8 cellular contexts compared by ENCODE assay signal in genomic region chr15:41429003-41429890, GRCh38. TPM values are rescaled to one million over a fixed set of nuclear protein-coding genes. Genes with fewer than 3 reads are reported as not detected.
DNase-seq lines count a peak whose midpoint lies in the region; ATAC-seq and TF ChIP-seq lines count a peak whose summit lies in the region.

No MANE protein-coding gene starts in this region.

- DNase-seq in activated naive CD4-positive, alpha-beta T cell treated with anti-CD3 and anti-CD28 coated beads for 36 hours: peak; percentile 14
- no peak for DNase-seq in activated naive CD4-positive, alpha-beta T cell treated with Interleukin-2 at 50 U/mL for 16 hours
- DNase-seq in amniotic epithelial cell (ENCODE audit: low read depth) (peak; percentile 74), testis (no peak), NCI-H226 (no peak), ACHN (no peak)

- H3K4me3 Mint-ChIP-seq in activated naive CD4-positive, alpha-beta T cell treated with anti-CD3 and anti-CD28 coated beads for 36 hours: no peak overlapping the region

- peaks cover 20% of the 10 kb centered on the region for H3K4me1 Mint-ChIP-seq in activated naive CD4-positive, alpha-beta T cell treated with anti-CD3 and anti-CD28 coated beads for 36 hours (ENCODE audit: low read depth)

- CTCF ChIA-PET in activated naive CD4-positive, alpha-beta T cell treated with anti-CD3 and anti-CD28 coated beads for 36 hours (lab: Charles Lee): interaction anchor here (0.5 to 1.7 kb wide), 5 partner anchors 11 to 109 kb away, joined by 3 to 6 read pairs (median 5); no protein-coding TSS in a partner anchor

- peak overlapping the region; percentile 9 to 76 for H3K27ac ChIP-seq in testis

- WGBS in testis, 2 donors: 70 to 74% methylated on average over 10 of the region's 10 CpGs

- H3K9me3 Mint-ChIP-seq in activated naive CD4-positive, alpha-beta T cell treated with anti-CD3 and anti-CD28 coated beads for 36 hours: no peaks in the 10 kb centered on the region

- in situ Hi-C loops in ACHN (cut with HindIII; ENCODE audit: low pct_ligation_motif_present, low pct_unique_long_range_greater_than_20kb, low sequenced_read_pairs): no loop called here

- TF ChIP-seq CTCF in testis (IDR thresholded peaks at IDR 0.05): no peak

- intact Hi-C loops in activated naive CD4-positive, alpha-beta T cell treated with anti-CD3 and anti-CD28 coated beads for 36 hours (cut with micrococcal nuclease): no loop called here
- intact Hi-C loops in testis (cut with DNase I; ENCODE audit: low total_unique reads): no loop called here

- no peak for TF ChIP-seq POLR2A in testis (IDR thresholded peaks at IDR 0.05)

- no peaks in the 10 kb centered on the region for H3K36me3 ChIP-seq in testis (ENCODE audit: low read depth, missing control alignments)

- H3K27me3 Mint-ChIP-seq in activated naive CD4-positive, alpha-beta T cell treated with anti-CD3 and anti-CD28 coated beads for 36 hours (ENCODE audit: low read depth): no peaks in the 10 kb centered on the region

- no peaks in the 10 kb centered on the region for H3K27me3 ChIP-seq in testis

- ATAC-seq in HG03135 (IDR thresholded peaks at IDR 0.05; ENCODE audit: unreplicated experiment) (peak; percentile 63), HG03025 (IDR thresholded peaks at IDR 0.05; ENCODE audit: low FRiP score, unreplicated experiment) (no peak)

- H3K4me1 ChIP-seq in testis: peaks cover 8% of the 10 kb centered on the region

- H3K27ac Mint-ChIP-seq in activated naive CD4-positive, alpha-beta T cell treated with anti-CD3 and anti-CD28 coated beads for 36 hours: peak overlapping the region; percentile 50

- peaks cover 2% of the 10 kb centered on the region for H3K36me3 Mint-ChIP-seq in activated naive CD4-positive, alpha-beta T cell treated with anti-CD3 and anti-CD28 coated beads for 36 hours (ENCODE audit: low read depth)

- H3K9me3 ChIP-seq in testis: no peaks in the 10 kb centered on the region

- H3K4me3 ChIP-seq in testis: no peak overlapping the region

RNA-seq across cellular contexts. Expression of gene RTF1, which starts 12.4 kb away (rescaled TPM):
- 10 to 100 TPM; 18.7 to 19.5 TPM for total RNA-seq in activated naive CD4-positive, alpha-beta T cell treated with anti-CD3 and anti-CD28 coated beads for 36 hours
- 10 to 100 TPM; 56.9 to 82.7 TPM for total RNA-seq in testis
- polyA plus RNA-seq in testis (ENCODE audit: insufficient read depth, low read depth, low replicate concordance): 27.8 TPM

RNA-seq across cellular contexts. Expression of gene NDUFAF1, which starts 27.0 kb away (rescaled TPM):
- total RNA-seq in activated naive CD4-positive, alpha-beta T cell treated with anti-CD3 and anti-CD28 coated beads for 36 hours: 10 to 100 TPM; 15.7 to 17.4 TPM
- 10 to 100 TPM; 23.4 to 25.0 TPM for total RNA-seq in testis
- 49.7 TPM for polyA plus RNA-seq in testis (ENCODE audit: insufficient read depth, low read depth, low replicate concordance)

Comparison
In these comparisons a context has a peak if more than half of its experiments do, and no peak if none do; other contexts are left out.
1. DNase-seq: peak in activated naive CD4-positive, alpha-beta T cell treated with anti-CD3 and anti-CD28 coated beads for 36 hours (single experiment) and amniotic epithelial cell (single experiment); none in activated naive CD4-positive, alpha-beta T cell treated with Interleukin-2 at 50 U/mL for 16 hours (single experiment), testis (single experiment), NCI-H226 (single experiment) and ACHN (single experiment).